ENCODE assay signal across 1 cellular context in genomic region chr11:132913295-132913694, GRCh38.
TF ChIP-seq lines count a peak whose summit lies in the region.

No MANE protein-coding gene starts in this region.

TF ChIP-seq in GM23338, 12 proteins besides CTCF, POLR2A, EP300 and RAD21 (continued from another document):
- TF ChIP-seq REST (IDR thresholded peaks at IDR 0.05; ENCODE audit: unreplicated experiment): no peak
